Comparison of ENCODE assay signal across 1 cellular context in the genomic region with DNA sequence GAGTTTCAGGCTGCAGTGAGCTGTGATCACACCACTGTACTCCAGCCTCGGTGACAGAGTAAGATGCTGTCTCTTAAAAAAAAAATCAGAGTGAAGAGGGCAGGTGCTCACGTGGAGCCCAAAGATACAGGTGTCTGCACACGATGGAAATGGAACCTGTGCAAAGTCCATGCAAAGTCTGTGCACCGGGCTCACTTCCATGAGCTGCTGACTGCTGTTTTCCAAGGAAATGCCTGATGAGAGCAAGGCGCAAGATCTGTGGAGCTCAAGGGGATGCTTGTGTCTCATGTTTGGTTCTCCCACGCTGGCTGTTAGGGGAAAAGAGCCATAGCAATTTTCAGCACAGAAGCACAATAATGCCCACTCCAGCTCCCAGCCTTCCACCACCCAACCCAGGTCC.
TF ChIP-seq lines count a peak whose summit lies in the region.

No MANE protein-coding gene starts in this region.

TF ChIP-seq in GM23338, 12 proteins besides CTCF, POLR2A, EP300 and RAD21 (continued from another document):
- TF ChIP-seq, protein P1, sequence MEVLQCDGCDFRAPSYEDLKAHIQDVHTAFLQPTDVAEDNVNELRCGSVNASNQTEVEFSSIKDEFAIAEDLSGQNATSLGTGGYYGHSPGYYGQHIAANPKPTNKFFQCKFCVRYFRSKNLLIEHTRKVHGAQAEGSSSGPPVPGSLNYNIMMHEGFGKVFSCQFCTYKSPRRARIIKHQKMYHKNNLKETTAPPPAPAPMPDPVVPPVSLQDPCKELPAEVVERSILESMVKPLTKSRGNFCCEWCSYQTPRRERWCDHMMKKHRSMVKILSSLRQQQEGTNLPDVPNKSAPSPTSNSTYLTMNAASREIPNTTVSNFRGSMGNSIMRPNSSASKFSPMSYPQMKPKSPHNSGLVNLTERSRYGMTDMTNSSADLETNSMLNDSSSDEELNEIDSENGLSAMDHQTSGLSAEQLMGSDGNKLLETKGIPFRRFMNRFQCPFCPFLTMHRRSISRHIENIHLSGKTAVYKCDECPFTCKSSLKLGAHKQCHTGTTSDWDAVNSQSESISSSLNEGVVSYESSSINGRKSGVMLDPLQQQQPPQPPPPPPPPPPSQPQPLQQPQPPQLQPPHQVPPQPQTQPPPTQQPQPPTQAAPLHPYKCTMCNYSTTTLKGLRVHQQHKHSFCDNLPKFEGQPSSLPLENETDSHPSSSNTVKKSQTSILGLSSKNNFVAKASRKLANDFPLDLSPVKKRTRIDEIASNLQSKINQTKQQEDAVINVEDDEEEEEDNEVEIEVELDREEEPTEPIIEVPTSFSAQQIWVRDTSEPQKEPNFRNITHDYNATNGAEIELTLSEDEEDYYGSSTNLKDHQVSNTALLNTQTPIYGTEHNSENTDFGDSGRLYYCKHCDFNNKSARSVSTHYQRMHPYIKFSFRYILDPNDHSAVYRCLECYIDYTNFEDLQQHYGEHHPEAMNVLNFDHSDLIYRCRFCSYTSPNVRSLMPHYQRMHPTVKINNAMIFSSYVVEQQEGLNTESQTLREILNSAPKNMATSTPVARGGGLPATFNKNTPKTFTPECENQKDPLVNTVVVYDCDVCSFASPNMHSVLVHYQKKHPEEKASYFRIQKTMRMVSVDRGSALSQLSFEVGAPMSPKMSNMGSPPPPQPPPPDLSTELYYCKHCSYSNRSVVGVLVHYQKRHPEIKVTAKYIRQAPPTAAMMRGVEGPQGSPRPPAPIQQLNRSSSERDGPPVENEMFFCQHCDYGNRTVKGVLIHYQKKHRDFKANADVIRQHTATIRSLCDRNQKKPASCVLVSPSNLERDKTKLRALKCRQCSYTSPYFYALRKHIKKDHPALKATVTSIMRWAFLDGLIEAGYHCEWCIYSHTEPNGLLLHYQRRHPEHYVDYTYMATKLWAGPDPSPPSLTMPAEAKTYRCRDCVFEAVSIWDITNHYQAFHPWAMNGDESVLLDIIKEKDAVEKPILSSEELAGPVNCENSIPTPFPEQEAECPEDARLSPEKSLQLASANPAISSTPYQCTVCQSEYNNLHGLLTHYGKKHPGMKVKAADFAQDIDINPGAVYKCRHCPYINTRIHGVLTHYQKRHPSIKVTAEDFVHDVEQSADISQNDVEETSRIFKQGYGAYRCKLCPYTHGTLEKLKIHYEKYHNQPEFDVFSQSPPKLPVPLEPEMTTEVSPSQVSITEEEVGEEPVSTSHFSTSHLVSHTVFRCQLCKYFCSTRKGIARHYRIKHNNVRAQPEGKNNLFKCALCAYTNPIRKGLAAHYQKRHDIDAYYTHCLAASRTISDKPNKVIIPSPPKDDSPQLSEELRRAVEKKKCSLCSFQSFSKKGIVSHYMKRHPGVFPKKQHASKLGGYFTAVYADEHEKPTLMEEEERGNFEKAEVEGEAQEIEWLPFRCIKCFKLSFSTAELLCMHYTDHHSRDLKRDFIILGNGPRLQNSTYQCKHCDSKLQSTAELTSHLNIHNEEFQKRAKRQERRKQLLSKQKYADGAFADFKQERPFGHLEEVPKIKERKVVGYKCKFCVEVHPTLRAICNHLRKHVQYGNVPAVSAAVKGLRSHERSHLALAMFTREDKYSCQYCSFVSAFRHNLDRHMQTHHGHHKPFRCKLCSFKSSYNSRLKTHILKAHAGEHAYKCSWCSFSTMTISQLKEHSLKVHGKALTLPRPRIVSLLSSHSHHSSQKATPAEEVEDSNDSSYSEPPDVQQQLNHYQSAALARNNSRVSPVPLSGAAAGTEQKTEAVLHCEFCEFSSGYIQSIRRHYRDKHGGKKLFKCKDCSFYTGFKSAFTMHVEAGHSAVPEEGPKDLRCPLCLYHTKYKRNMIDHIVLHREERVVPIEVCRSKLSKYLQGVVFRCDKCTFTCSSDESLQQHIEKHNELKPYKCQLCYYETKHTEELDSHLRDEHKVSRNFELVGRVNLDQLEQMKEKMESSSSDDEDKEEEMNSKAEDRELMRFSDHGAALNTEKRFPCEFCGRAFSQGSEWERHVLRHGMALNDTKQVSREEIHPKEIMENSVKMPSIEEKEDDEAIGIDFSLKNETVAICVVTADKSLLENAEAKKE (CRISPR knock-in tag; IDR thresholded peaks at IDR 0.05) = no peak
